In genomic region chr4:108619372-108620100, GRCh38 we compare ENCODE assay signal across 8 cellular contexts. TPM values are rescaled to one million over a fixed set of nuclear protein-coding genes. Genes with fewer than 3 reads are reported as not detected.
DNase-seq lines count a peak whose midpoint lies in the region; ATAC-seq and TF ChIP-seq lines count a peak whose summit lies in the region.

No MANE protein-coding gene starts in this region.

- intact Hi-C loops in mammary epithelial cell (cut with micrococcal nuclease), result loop anchor here (2.0 kb wide), 1 partner anchor 31 kb away; the partner anchor contains the start of gene OSTC

- TF ChIP-seq CTCF in AG10803 (conservative IDR thresholded peaks at IDR 0.05; ENCODE audit: low read length) (no peak), RWPE2 (IDR thresholded peaks at IDR 0.05; ENCODE audit: poor library complexity, severe bottlenecking) (no peak), mammary epithelial cell (conservative IDR thresholded peaks at IDR 0.05 in 1 of 2, IDR thresholded peaks at IDR 0.05 in 1 of 2; ENCODE audit: extremely low read depth in 1 of 2, insufficient read depth in 1 of 2, low read depth in 1 of 2, low read length in 2 of 2) (no peak)

- H4K20me1 ChIP-seq in mammary epithelial cell (ENCODE audit: insufficient read depth, low read length), result peaks cover 2% of the 10 kb centered on the region

- dilution Hi-C loops in mammary epithelial cell (cut with HindIII; ENCODE audit: low sequenced_read_pairs), result no loop called here

- no TSS peak for BruUV-seq in mammary epithelial cell (replicated peaks; lab: Mats Ljungman, UMichigan)

- no peak for DNase-seq in AG10803 (ENCODE audit: low read depth)
- no peak for DNase-seq in RWPE2 (ENCODE audit: low spot score)
- no peak for DNase-seq in mammary epithelial cell
- DNase-seq in SK-N-DZ (ENCODE audit: low spot score), result no peak
- DNase-seq in KBM-7, result no peak

- H3K4me3 ChIP-seq in AG10803 (ENCODE audit: low read length) (peak overlapping the region; percentile 54), RWPE2 (ENCODE audit: severe bottlenecking) (peak overlapping the region; percentile 48), mammary epithelial cell (replicated peaks in 1 of 3; ENCODE audit: insufficient read depth in 1 of 3, low read depth in 2 of 3, low read length in 3 of 3) (peak overlapping the region; percentile 40 to 90 (median 85)), muscle layer of colon (ENCODE audit: low read depth in 1 of 2, low read length in 2 of 2) (peak overlapping the region; percentile 21 to 87), urinary bladder (ENCODE audit: low read depth, low read length) (peak overlapping the region; percentile 28)

- WGBS in mammary epithelial cell (ENCODE audit: low coverage, missing lambda C conversion rate), result 66% methylated on average over 7 of the region's 7 CpGs
- 74% methylated on average over 7 of the region's 7 CpGs for WGBS in urinary bladder

- no peaks in the 10 kb centered on the region for H3K27me3 ChIP-seq in RWPE2 (ENCODE audit: insufficient read depth, poor library complexity, severe bottlenecking)
- no peaks in the 10 kb centered on the region for H3K27me3 ChIP-seq in mammary epithelial cell (ENCODE audit: insufficient read depth, low read length)
- no peaks in the 10 kb centered on the region for H3K27me3 ChIP-seq in muscle layer of colon (ENCODE audit: control insufficient read depth in 1 of 2, insufficient read depth in 2 of 2, low read length in 2 of 2)

- peaks cover 42% of the 10 kb centered on the region for H3K79me2 ChIP-seq in mammary epithelial cell (ENCODE audit: insufficient read depth, low read length)

- in situ Hi-C loops in mammary epithelial cell (cut with MboI; ENCODE audit: low sequenced_read_pairs in 2 of 2) (no loop called here), KBM-7 (cut with MboI; ENCODE audit: low pct_unique_long_range_greater_than_20kb, low sequenced_read_pairs) (no loop called here)

- no peaks in the 10 kb centered on the region for H3K9me3 ChIP-seq in RWPE2 (ENCODE audit: severe bottlenecking)
- no peaks in the 10 kb centered on the region for H3K9me3 ChIP-seq in mammary epithelial cell (replicated peaks; ENCODE audit: insufficient read depth, low read length)
- peaks cover 3% of the 10 kb centered on the region for H3K9me3 ChIP-seq in muscle layer of colon (ENCODE audit: low read length)

- H3K27ac ChIP-seq in RWPE2 (ENCODE audit: poor library complexity, severe bottlenecking), result peak overlapping the region; percentile 62
- H3K27ac ChIP-seq in mammary epithelial cell (ENCODE audit: insufficient read depth, low read depth, low read length), result peak overlapping the region; percentile 59
- H3K27ac ChIP-seq in muscle layer of colon (ENCODE audit: low read depth, low read length), result peak overlapping the region; percentile 65
- H3K27ac ChIP-seq in urinary bladder (ENCODE audit: low read depth), result no peak overlapping the region

- H3K9ac ChIP-seq in mammary epithelial cell (ENCODE audit: insufficient read depth, low read length) (peak overlapping the region; percentile 51), muscle layer of colon (ENCODE audit: low read length) (peak overlapping the region; percentile 4)

- peaks cover 11% of the 10 kb centered on the region for H3K4me1 ChIP-seq in RWPE2 (ENCODE audit: insufficient read depth, poor library complexity, severe bottlenecking)
- peaks cover 28% of the 10 kb centered on the region for H3K4me1 ChIP-seq in mammary epithelial cell (ENCODE audit: insufficient read depth, low read length)
- H3K4me1 ChIP-seq in muscle layer of colon (ENCODE audit: insufficient read depth, low read length), result peaks cover 13% of the 10 kb centered on the region
- H3K4me1 ChIP-seq in urinary bladder (ENCODE audit: insufficient read depth), result no peaks in the 10 kb centered on the region

- CTCF ChIA-PET in mammary epithelial cell (lab: Charles Lee; ENCODE audit: low non-redundant PET), result no interaction called here

- peak overlapping the region; percentile 91 for H3K4me2 ChIP-seq in mammary epithelial cell (ENCODE audit: insufficient read depth, low read depth, low read length)

- ATAC-seq in GM21723 (IDR thresholded peaks at IDR 0.05; ENCODE audit: unreplicated experiment), result peak; percentile 14
- ATAC-seq in RWPE2 (ENCODE audit: low read depth), result no peak

- peak overlapping the region; percentile 96 for H2AFZ ChIP-seq in mammary epithelial cell (ENCODE audit: low read depth, low read length)

- H3K36me3 ChIP-seq in RWPE2 (ENCODE audit: low read depth) (peaks cover 35% of the 10 kb centered on the region), mammary epithelial cell (ENCODE audit: insufficient read depth, low read length) (peaks cover 22% of the 10 kb centered on the region), muscle layer of colon (ENCODE audit: insufficient read depth, low read length) (peaks cover 30% of the 10 kb centered on the region), urinary bladder (ENCODE audit: insufficient read depth) (peaks cover 4% of the 10 kb centered on the region)

RNA-seq across cellular contexts. Expression of gene RPL34, which starts 0.8 kb away (rescaled TPM):
- 100 to 1,000 TPM; 400 to 945 TPM for total RNA-seq in mammary epithelial cell
- polyA plus RNA-seq in mammary epithelial cell, result 1,818 TPM
- 201 TPM for polyA minus RNA-seq in mammary epithelial cell
- 2,015 TPM for total RNA-seq in urinary bladder
- polyA plus RNA-seq in urinary bladder, result 3,590 TPM
- polyA plus RNA-seq in SK-N-DZ (2014; cell fraction: cytosol; rRNA removed), result 2,532 and 2,758 TPM in 2 replicates
- 1,465 and 2,409 TPM in 2 replicates for polyA plus RNA-seq in SK-N-DZ (2014; cell fraction: nucleus; rRNA removed)

RNA-seq across cellular contexts. Expression of gene OSTC, which starts 30.9 kb away (rescaled TPM):
- total RNA-seq in mammary epithelial cell (100 to 1,000 TPM in 1 of 2 donors, 10 to 100 TPM in 1; 99.8 to 139 TPM), urinary bladder (150 TPM)
- polyA plus RNA-seq in mammary epithelial cell (97.1 TPM), urinary bladder (98.7 TPM)
- polyA minus RNA-seq in mammary epithelial cell, result 49.6 TPM
- polyA plus RNA-seq in SK-N-DZ (2014; cell fraction: cytosol; rRNA removed), result 147 and 1,058 TPM in 2 replicates
- polyA plus RNA-seq in SK-N-DZ (2014; cell fraction: nucleus; rRNA removed), result 69.8 and 107 TPM in 2 replicates

Comparison
In these comparisons a context has a peak if more than half of its experiments do, and no peak if none do; other contexts are left out.
1. H3K4me3 ChIP-seq: peak in every context shown above with its lines; median percentile 85 in mammary epithelial cell; 54 in AG10803; 54 in muscle layer of colon; 48 in RWPE2; 28 in urinary bladder.